9 cellular contexts compared by ENCODE assay signal in genomic region chrY:14581294-14581693, GRCh38. TPM values are rescaled to one million over a fixed set of nuclear protein-coding genes. Genes with fewer than 3 reads are reported as not detected.
"Had no signal": no experiment of that assay in that cellular context is flagged by ENCODE, and none has a peak within 500 bp of the region (broad histone marks: within the 10 kb centered on the region; RNA-seq: fewer than 3 reads in every experiment).

No MANE protein-coding gene starts in this region.

- ATAC-seq: HCT116, K562 had no signal

- H3K4me3 Mint-ChIP-seq: HFFc6 had no signal

- H3K4me3 ChIP-seq: GM23248, HAP-1, K562 had no signal

- H2AFZ ChIP-seq: GM23248 had no signal

- H3K9ac ChIP-seq: GM23248 had no signal

- H3K9me3 Mint-ChIP-seq: HFFc6 had no signal

- H3K36me3 ChIP-seq: HAP-1 had no signal

- DNase-seq: GM23248, H7, HFFc6, IMR-90 had no signal

- H3K4me1 ChIP-seq: HAP-1 had no signal

- H3K27ac ChIP-seq: GM23248 had no signal

- H3K27ac Mint-ChIP-seq: HFFc6 had no signal

- H3K9me3 ChIP-seq: HAP-1 had no signal

- FAIRE-seq: HTR-8/SVneo, K562 had no signal

RNA-seq across cellular contexts. Expression of gene NLGN4Y, which starts 57.0 kb away (rescaled TPM):
- total RNA-seq: H7, HT-29, IMR-90, K562 had no signal
- polyA plus RNA-seq: IMR-90, K562 had no signal
